Comparison of ENCODE assay signal across 10 cellular contexts in genomic region chr13:32045963-32046785, GRCh38. TPM values are rescaled to one million over a fixed set of nuclear protein-coding genes. Genes with fewer than 3 reads are reported as not detected.
DNase-seq lines count a peak whose midpoint lies in the region; ATAC-seq and TF ChIP-seq lines count a peak whose summit lies in the region.
"Had no signal": no experiment of that assay in that cellular context is flagged by ENCODE, and none has a peak within 500 bp of the region (broad histone marks: within the 10 kb centered on the region; RNA-seq: fewer than 3 reads in every experiment).

No MANE protein-coding gene starts in this region.

- peak; percentile 99 for DNase-seq in GF-D8 (lab: John Stamatoyannopoulos, UW)
- DNase-seq in NCI-H2171 treated with DMSO at 0.1 percent for 48 hours (lab: John Stamatoyannopoulos, UW) = peak; percentile 80
- no peak for DNase-seq in breast epithelium (ENCODE audit: low spot score in 2 of 2)
- peak; percentile 9 to 36 for DNase-seq in lung microvascular endothelial cell (ENCODE audit: low read depth in 2 of 2)
- DNase-seq in HuH-7.5 (ENCODE audit: low spot score) = no peak
- no peak for DNase-seq in cerebellum (ENCODE audit: low spot score)

- no peaks in the 10 kb centered on the region for H3K9me3 ChIP-seq in breast epithelium
- H3K9me3 ChIP-seq: upper lobe of left lung had no signal

- ATAC-seq in HG03457 (IDR thresholded peaks at IDR 0.05; ENCODE audit: unreplicated experiment) (no peak), HG03097 (IDR thresholded peaks at IDR 0.05; ENCODE audit: low FRiP score, unreplicated experiment) (no peak)
- ATAC-seq: foreskin keratinocyte had no signal

- TF ChIP-seq POLR2A in breast epithelium (IDR thresholded peaks at IDR 0.05) = no peak

- H3K4me1 ChIP-seq in breast epithelium = no peaks in the 10 kb centered on the region
- H3K4me1 ChIP-seq: foreskin keratinocyte had no signal

- no peaks in the 10 kb centered on the region for H3K36me3 ChIP-seq in breast epithelium
- H3K36me3 ChIP-seq: upper lobe of left lung had no signal

- no peak for TF ChIP-seq CTCF in breast epithelium (IDR thresholded peaks at IDR 0.05)

- intact Hi-C loops in breast epithelium (cut with DNase I; ENCODE audit: low total_unique reads) = no loop called here

- no peak overlapping the region for H3K4me3 ChIP-seq in breast epithelium
- H3K4me3 ChIP-seq: upper lobe of left lung had no signal

- peak overlapping the region; percentile 27 to 51 for H3K27ac ChIP-seq in breast epithelium
- H3K27ac ChIP-seq: foreskin keratinocyte had no signal

- no peaks in the 10 kb centered on the region for H3K27me3 ChIP-seq in breast epithelium
- H3K27me3 ChIP-seq: foreskin keratinocyte, upper lobe of left lung had no signal

RNA-seq across cellular contexts. Expression of gene FRY, which starts 14.6 kb away (rescaled TPM):
- total RNA-seq in breast epithelium (10 to 100 TPM; 41.0 to 52.8 (median 46.4) TPM), lung microvascular endothelial cell (90.0 and 156 TPM in 2 replicates), cerebellum (76.3 TPM)

Comparison
In these comparisons a context has a peak if more than half of its experiments do, and no peak if none do; other contexts are left out.
1. DNase-seq: peak in GF-D8 (single experiment), NCI-H2171 treated with DMSO at 0.1 percent for 48 hours (single experiment) and lung microvascular endothelial cell (2 of 2); none in breast epithelium (0 of 2), HuH-7.5 (single experiment) and cerebellum (single experiment).